Comparison of ENCODE assay signal across 24 cellular contexts in the genomic region with DNA sequence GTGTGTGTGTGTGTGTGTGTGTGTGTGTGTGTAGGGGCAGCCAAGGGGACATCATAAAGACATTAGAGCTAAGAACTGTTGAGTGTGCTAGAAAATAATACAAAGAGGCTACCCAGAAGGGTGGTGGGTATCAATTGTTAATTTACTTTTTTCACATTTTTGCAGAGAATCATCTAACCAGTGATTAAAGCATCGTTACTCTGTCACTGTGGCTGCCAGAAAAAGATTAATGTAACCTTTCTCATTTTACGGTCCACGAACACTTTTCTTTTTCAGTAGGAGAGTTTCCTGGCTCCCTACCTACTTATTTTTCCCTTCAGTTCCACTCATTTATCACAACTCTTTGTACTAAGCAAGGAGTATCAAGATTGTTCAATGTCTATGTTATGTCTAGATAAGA. TPM values are rescaled to one million over a fixed set of nuclear protein-coding genes. Genes with fewer than 3 reads are reported as not detected.
"Had no signal": no experiment of that assay in that cellular context is flagged by ENCODE, and none has a peak within 500 bp of the region (broad histone marks: within the 10 kb centered on the region; RNA-seq: fewer than 3 reads in every experiment).

No MANE protein-coding gene starts in this region.

- H3K36me3 ChIP-seq: MG63 had no signal

- H3K4me3 Mint-ChIP-seq: T-cell; T-helper 1 cell treated with Interleukin-12 subunit alpha and Interleukin-12 subunit beta and Interleukin-4 antibody, amounts not matched to agents 30 μg/mL and 1 μg/mL, for 36 hours had no signal

- DNase-seq: Karpas-422; KG1; MG63; NCI-H1092; NCI-H1436 treated with DMSO at 0.1 percent for 48 hours; NCI-H1694; NCI-H187 treated with DMSO at 0.1 percent for 48 hours; NCI-H2029 treated with DMSO at 0.1 percent for 48 hours; NCI-H345; NCI-H446 treated with DMSO at 0.1 percent for 48 hours; NCI-H510A treated with DMSO at 0.1 percent for 48 hours; NCI-H526; NCI-H748 treated with DMSO at 0.1 percent for 48 hours; NK-92 treated with Interleukin-12 subunit alpha and Interleukin-12 subunit beta, amount 100 ng/mL, for 24 hours; PC-3; SHP77; SK-N-SH; SW 1271; T-cell had no signal

- H3K9ac ChIP-seq: SK-N-SH had no signal

- H3K4me2 ChIP-seq: SK-N-SH had no signal

- H3K36me3 Mint-ChIP-seq: T-cell had no signal

- H3K9me3 Mint-ChIP-seq: T-cell; T-helper 1 cell treated with Interleukin-12 subunit alpha and Interleukin-12 subunit beta and Interleukin-4 antibody, amounts not matched to agents 30 μg/mL and 1 μg/mL, for 36 hours had no signal

- H3K27me3 Mint-ChIP-seq: T-cell had no signal

- H3K9me3 ChIP-seq: MG63, SK-N-SH had no signal

- ATAC-seq: Panc1, PC-3, T-cell had no signal

- H3K4me3 ChIP-seq: MG63 had no signal

- H3K27ac ChIP-seq: RWPE1 had no signal

- H3K27ac Mint-ChIP-seq: T-cell; T-helper 1 cell treated with Interleukin-12 subunit alpha and Interleukin-12 subunit beta and Interleukin-4 antibody, amounts not matched to agents 30 μg/mL and 1 μg/mL, for 36 hours had no signal

- H3K4me1 Mint-ChIP-seq: T-cell had no signal

RNA-seq across cellular contexts. Expression of gene SCEL, which starts 35.4 kb away (rescaled TPM):
- total RNA-seq: OCI-LY7, SK-MEL-5 had no signal
